Comparison of ENCODE assay signal across 8 cellular contexts in the genomic region with DNA sequence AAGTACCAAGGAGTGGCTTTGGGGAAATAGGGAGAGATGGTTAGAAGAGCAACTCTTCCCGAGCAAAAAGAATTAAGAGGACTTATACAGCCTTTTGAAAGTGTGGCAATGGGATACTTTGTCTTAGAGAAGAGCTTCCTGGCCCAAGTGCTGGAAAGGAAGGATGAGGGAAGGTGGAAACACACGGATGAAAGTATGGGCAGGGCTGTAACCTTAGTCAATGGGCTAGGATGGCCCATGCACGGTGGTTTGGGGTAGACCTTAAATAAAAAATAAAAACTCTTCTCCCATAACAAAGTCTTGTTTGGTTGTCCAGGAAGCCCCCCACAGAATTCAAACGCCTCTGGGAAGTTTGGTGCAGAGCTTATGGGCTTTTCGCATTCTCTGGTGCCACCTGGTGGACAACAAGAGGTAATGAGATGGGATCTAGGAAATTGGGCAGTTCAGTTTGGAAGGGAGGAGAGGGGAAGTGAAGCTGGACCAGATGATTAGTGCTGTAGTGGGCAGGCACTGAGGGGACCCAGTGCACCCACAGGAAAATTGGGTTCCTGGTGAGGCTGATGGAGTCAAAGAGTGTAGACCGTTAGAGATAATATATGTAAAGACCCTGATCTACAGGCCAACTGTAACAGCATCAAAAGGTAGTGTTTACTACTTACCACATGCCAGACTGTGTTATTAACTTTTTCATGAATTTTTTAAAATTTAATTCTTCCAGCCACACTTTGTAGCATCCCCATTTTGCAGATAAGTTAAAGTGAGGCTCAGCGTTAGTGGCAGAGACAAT. TPM values are rescaled to one million over a fixed set of nuclear protein-coding genes. Genes with fewer than 3 reads are reported as not detected.
DNase-seq lines count a peak whose midpoint lies in the region; ATAC-seq and TF ChIP-seq lines count a peak whose summit lies in the region.

No MANE protein-coding gene starts in this region.

- H3K9me3 ChIP-seq in CD8-positive, alpha-beta memory T cell (ENCODE audit: low read length) = no peaks in the 10 kb centered on the region
- no peaks in the 10 kb centered on the region for H3K9me3 ChIP-seq in stomach

- H3K27me3 Mint-ChIP-seq in CD8-positive, alpha-beta memory T cell = peaks cover 0 to 4% of the 10 kb centered on the region in 2 donors
- no peaks in the 10 kb centered on the region for H3K27me3 Mint-ChIP-seq in activated T-helper 17 cell treated with anti-CD3 and anti-CD28 coated beads, Interleukin-2, amount 50 U/mL, for 72 hours

- POLR2A ChIA-PET in CD8-positive, alpha-beta memory T cell (lab: Charles Lee) = no interaction called here

- no peaks in the 10 kb centered on the region for H3K36me3 ChIP-seq in CD8-positive, alpha-beta memory T cell (ENCODE audit: insufficient read depth, low read length)
- no peaks in the 10 kb centered on the region for H3K36me3 ChIP-seq in stomach

- H3K27ac ChIP-seq in CD8-positive, alpha-beta memory T cell (ENCODE audit: low read depth, low read length) = no peak overlapping the region
- no peak overlapping the region for H3K27ac ChIP-seq in stomach

- DNase-seq in CD8-positive, alpha-beta memory T cell = peak; percentile 6 to 55 (median 24)
- DNase-seq in GM19238 (ENCODE audit: insufficient read length, low spot score) (peak; percentile 42), NB4 (ENCODE audit: low read depth) (peak; percentile 67), T-helper 9 cell (peak; percentile 13), choroid plexus epithelial cell (ENCODE audit: low read depth) (peak; percentile 66), lung microvascular endothelial cell (ENCODE audit: low read depth in 2 of 2) (peak; percentile 57 to 80), stomach (peak; percentile 28)

- TF ChIP-seq CTCF in NB4 (IDR thresholded peaks at IDR 0.05; ENCODE audit: low read depth, low read length) (peak; percentile 46), choroid plexus epithelial cell (conservative IDR thresholded peaks at IDR 0.05; ENCODE audit: low read depth, low read length) (peak; percentile 77), stomach (IDR thresholded peaks at IDR 0.05) (peak in 5 of 7 experiments; percentile 46 to 82 (median 58))

- H3K36me3 Mint-ChIP-seq in CD8-positive, alpha-beta memory T cell = no peaks in the 10 kb centered on the region
- H3K36me3 Mint-ChIP-seq in activated T-helper 17 cell treated with anti-CD3 and anti-CD28 coated beads, Interleukin-2, amount 50 U/mL, for 72 hours (ENCODE audit: low read depth) = no peaks in the 10 kb centered on the region

- WGBS in stomach, 5 donors = 24 to 33% (median 31%) methylated on average over 7 of the region's 7 CpGs

- CTCF ChIA-PET in CD8-positive, alpha-beta memory T cell (lab: Charles Lee) = interaction anchor here (0.6 to 1.5 kb wide), 7 partner anchors 10 to 587 kb away, joined by 3 to 9 read pairs (median 3); no protein-coding TSS in a partner anchor

- peak overlapping the region in 1 of 8 donors; percentile 3 for H3K27ac Mint-ChIP-seq in CD8-positive, alpha-beta memory T cell
- no peak overlapping the region for H3K27ac Mint-ChIP-seq in activated T-helper 17 cell treated with anti-CD3 and anti-CD28 coated beads, Interleukin-2, amount 50 U/mL, for 72 hours

- H3K4me3 Mint-ChIP-seq in CD8-positive, alpha-beta memory T cell = no peak overlapping the region
- no peak overlapping the region for H3K4me3 Mint-ChIP-seq in activated T-helper 17 cell treated with anti-CD3 and anti-CD28 coated beads, Interleukin-2, amount 50 U/mL, for 72 hours

- no peak for TF ChIP-seq EP300 in stomach (IDR thresholded peaks at IDR 0.05)

- ATAC-seq in activated T-helper 17 cell treated with anti-CD3 and anti-CD28 coated beads, Interleukin-2, amount 50 U/mL, for 72 hours (replicated peaks) = no peak

- H3K9me3 Mint-ChIP-seq in CD8-positive, alpha-beta memory T cell = no peaks in the 10 kb centered on the region
- no peaks in the 10 kb centered on the region for H3K9me3 Mint-ChIP-seq in activated T-helper 17 cell treated with anti-CD3 and anti-CD28 coated beads, Interleukin-2, amount 50 U/mL, for 72 hours

- TF ChIP-seq POLR2A in NB4 (IDR thresholded peaks at IDR 0.05; ENCODE audit: extremely low read depth, insufficient read length) (no peak), stomach (IDR thresholded peaks at IDR 0.05) (no peak)

- intact Hi-C loops in stomach (cut with DNase I; ENCODE audit: low total_unique reads) = no loop called here

- H3K4me1 ChIP-seq in CD8-positive, alpha-beta memory T cell (ENCODE audit: insufficient read depth, low read length) = no peaks in the 10 kb centered on the region
- no peaks in the 10 kb centered on the region for H3K4me1 ChIP-seq in stomach

- no peaks in the 10 kb centered on the region for H3K27me3 ChIP-seq in CD8-positive, alpha-beta memory T cell (ENCODE audit: insufficient read depth, low read length, poor library complexity, severe bottlenecking)
- no peaks in the 10 kb centered on the region for H3K27me3 ChIP-seq in stomach

- H3K4me3 ChIP-seq in CD8-positive, alpha-beta memory T cell (ENCODE audit: low read length) = no peak overlapping the region
- H3K4me3 ChIP-seq in NB4 (ENCODE audit: low read depth, low read length) (no peak overlapping the region), choroid plexus epithelial cell (ENCODE audit: low read depth, low read length) (no peak overlapping the region), stomach (no peak overlapping the region)

- H3K4me1 Mint-ChIP-seq in CD8-positive, alpha-beta memory T cell = no peaks in the 10 kb centered on the region
- H3K4me1 Mint-ChIP-seq in activated T-helper 17 cell treated with anti-CD3 and anti-CD28 coated beads, Interleukin-2, amount 50 U/mL, for 72 hours = no peaks in the 10 kb centered on the region

RNA-seq across cellular contexts. Expression of a gene that starts 13.8 kb away (rescaled TPM):
- total RNA-seq in CD8-positive, alpha-beta memory T cell = 10 to 100 TPM; 10.8 to 14.7 TPM
- 19.2 TPM for polyA plus RNA-seq in CD8-positive, alpha-beta memory T cell
- total RNA-seq in lung microvascular endothelial cell = 6.3 and 8.3 TPM in 2 replicates
- 10 to 100 TPM in 3 of 5 donors, 1 to 10 TPM in 2; 2.6 to 12.1 (median 11.2) TPM for total RNA-seq in stomach
- polyA plus RNA-seq in stomach = 1 to 10 TPM; 2.6 to 6.3 (median 4.5) TPM
- 10 to 100 TPM in 1 of 2 donors, 1 to 10 TPM in 1; 7.0 to 13.0 TPM for total RNA-seq in activated T-helper 17 cell treated with anti-CD3 and anti-CD28 coated beads, Interleukin-2, amount 50 U/mL, for 72 hours

Comparison
In these comparisons a context has a peak if more than half of its experiments do, and no peak if none do; other contexts are left out.
1. DNase-seq: peak in every context shown above with its lines; median percentile 68 in lung microvascular endothelial cell; 67 in NB4; 66 in choroid plexus epithelial cell; 42 in GM19238; 28 in stomach; 24 in CD8-positive, alpha-beta memory T cell; 13 in T-helper 9 cell.